In the genomic region with DNA sequence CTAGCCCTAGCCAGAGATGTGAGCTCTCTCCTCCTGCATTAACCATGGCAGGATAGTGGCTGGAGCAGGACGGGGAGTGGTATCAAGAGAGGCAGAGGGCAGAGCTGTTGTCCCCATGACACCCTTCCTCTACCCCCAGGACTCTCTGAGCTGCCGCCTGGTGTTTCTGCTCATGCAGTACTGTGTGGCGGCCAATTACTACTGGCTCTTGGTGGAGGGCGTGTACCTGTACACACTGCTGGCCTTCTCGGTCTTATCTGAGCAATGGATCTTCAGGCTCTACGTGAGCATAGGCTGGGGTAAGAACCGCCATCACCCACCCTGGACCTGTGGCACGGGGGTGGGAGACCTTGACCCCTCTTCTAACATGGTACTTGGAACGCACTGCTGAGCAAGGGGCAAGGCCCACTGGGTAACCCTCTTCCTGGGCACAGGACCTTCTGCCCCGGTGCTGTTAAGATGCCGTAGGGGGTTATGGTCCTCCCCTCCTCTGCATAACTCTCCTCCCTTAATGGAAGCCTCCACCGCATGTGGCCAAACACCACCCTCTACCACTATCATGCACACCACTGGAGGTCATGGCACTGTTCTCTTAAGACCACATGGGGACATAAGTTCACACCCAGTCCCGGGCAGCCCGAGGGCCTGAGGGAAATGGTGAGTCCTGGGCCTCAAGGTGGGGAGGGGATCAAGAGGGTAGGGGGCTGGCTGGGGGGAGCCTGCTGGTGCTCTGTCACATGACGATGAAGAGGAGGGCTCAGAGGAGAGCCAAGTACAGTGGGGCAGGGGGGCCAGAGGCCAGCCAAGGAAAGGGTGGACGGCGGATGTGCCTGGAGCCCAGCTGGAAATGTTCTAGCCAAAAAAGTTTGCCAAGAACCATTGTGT, we compare ENCODE assay signal across 22 cellular contexts. TPM values are rescaled to one million over a fixed set of nuclear protein-coding genes. Genes with fewer than 3 reads are reported as not detected.
"Had no signal": no experiment of that assay in that cellular context is flagged by ENCODE, and none has a peak within 500 bp of the region (broad histone marks: within the 10 kb centered on the region; RNA-seq: fewer than 3 reads in every experiment).

No MANE protein-coding gene starts in this region.

- H3K27me3 ChIP-seq: foreskin keratinocyte, tibial nerve had no signal

- H3K9me3 Mint-ChIP-seq: activated CD4-positive, alpha-beta T cell treated with anti-CD3 and anti-CD28 coated beads, Interleukin-2, amount 10 ng/mL, durations not matched to agents 7 days and 5 days; dendritic cell treated with granulocyte-macrophage colony-stimulating factor and Interleukin-4, amounts not matched to agents 40 ng/mL and 50 ng/mL, for 4 days had no signal

- H3K27ac ChIP-seq: foreskin keratinocyte, lower lobe of right lung, suprapubic skin, tibial nerve, VCaP had no signal

- ATAC-seq: activated CD8-positive, alpha-beta T cell treated with anti-CD3 and anti-CD28 coated beads, Interleukin-2, amount 10 ng/mL, durations not matched to agents 7 days and 5 days; foreskin keratinocyte; left lobe of liver; lower lobe of right lung had no signal

- H3K4me3 Mint-ChIP-seq: activated CD4-positive, alpha-beta T cell treated with anti-CD3 and anti-CD28 coated beads, Interleukin-2, amount 10 ng/mL, durations not matched to agents 7 days and 5 days; activated CD8-positive, alpha-beta T cell treated with anti-CD3 and anti-CD28 coated beads, Interleukin-2, amount 10 ng/mL, durations not matched to agents 7 days and 5 days; activated naive CD8-positive, alpha-beta T cell treated with anti-CD3 and anti-CD28 coated beads for 36 hours; dendritic cell treated with granulocyte-macrophage colony-stimulating factor and Interleukin-4, amounts not matched to agents 40 ng/mL and 50 ng/mL, for 4 days; naive B cell; neural crest cell had no signal

- H3K36me3 Mint-ChIP-seq: activated naive CD8-positive, alpha-beta T cell treated with anti-CD3 and anti-CD28 coated beads for 36 hours; naive B cell had no signal

- H3K27ac Mint-ChIP-seq: activated CD4-positive, alpha-beta T cell treated with anti-CD3 and anti-CD28 coated beads, Interleukin-2, amount 10 ng/mL, durations not matched to agents 7 days and 5 days; activated CD8-positive, alpha-beta T cell treated with anti-CD3 and anti-CD28 coated beads, Interleukin-2, amount 10 ng/mL, durations not matched to agents 7 days and 5 days; activated naive CD8-positive, alpha-beta T cell treated with anti-CD3 and anti-CD28 coated beads for 36 hours; dendritic cell treated with granulocyte-macrophage colony-stimulating factor and Interleukin-4, amounts not matched to agents 40 ng/mL and 50 ng/mL, for 4 days; naive B cell had no signal

- DNase-seq: activated CD4-positive, alpha-beta T cell treated with anti-CD3 and anti-CD28 coated beads, Interleukin-2, amount 10 ng/mL, durations not matched to agents 7 days and 5 days; activated CD4-positive, CD25-positive, alpha-beta regulatory T cell treated with anti-CD3 and anti-CD28 coated beads, Interleukin-2, amount 50 U/mL, for 72 hours; activated CD8-positive, alpha-beta T cell treated with anti-CD3 and anti-CD28 coated beads, Interleukin-2, amount 10 ng/mL, durations not matched to agents 7 days and 5 days; activated naive CD4-positive, alpha-beta T cell treated with Interleukin-2 at 50 U/mL for 16 hours; activated naive CD8-positive, alpha-beta T cell treated with anti-CD3 and anti-CD28 coated beads for 36 hours; effector CD4-positive, alpha-beta T cell; foreskin keratinocyte; lower lobe of right lung; naive B cell; occipital lobe; stimulated activated CD4-positive, alpha-beta T cell treated with anti-CD3 and anti-CD28 coated beads, Interleukin-4, amount 100 ng/mL, for 1 hour; stimulated activated naive CD4-positive, alpha-beta T cell treated with Interleukin-2 at 50 U/mL for 16 hours had no signal

- H3K9me3 ChIP-seq: lower lobe of right lung, suprapubic skin, tibial nerve had no signal

- H3K36me3 ChIP-seq: lower lobe of right lung, suprapubic skin, tibial nerve had no signal

- H3K4me1 ChIP-seq: foreskin keratinocyte, lower lobe of right lung, suprapubic skin, tibial nerve had no signal

- H3K4me3 ChIP-seq: lower lobe of right lung, suprapubic skin, tibial nerve had no signal

- H3K27me3 Mint-ChIP-seq: activated naive CD8-positive, alpha-beta T cell treated with anti-CD3 and anti-CD28 coated beads for 36 hours had no signal

- FAIRE-seq: astrocyte, urothelium cell line had no signal

- H3K4me1 Mint-ChIP-seq: activated CD4-positive, alpha-beta T cell treated with anti-CD3 and anti-CD28 coated beads, Interleukin-2, amount 10 ng/mL, durations not matched to agents 7 days and 5 days; naive B cell had no signal

RNA-seq across cellular contexts. Expression of a gene that starts 25.1 kb away (rescaled TPM):
- total RNA-seq: activated CD4-positive, alpha-beta T cell treated with anti-CD3 and anti-CD28 coated beads, Interleukin-2, amount 10 ng/mL, durations not matched to agents 7 days and 5 days; activated CD8-positive, alpha-beta T cell treated with anti-CD3 and anti-CD28 coated beads, Interleukin-2, amount 10 ng/mL, durations not matched to agents 7 days and 5 days; astrocyte; foreskin keratinocyte; left lobe of liver; occipital lobe; T-helper 2 cell treated with Interferon-gamma antibody and Interleukin-4, amounts not matched to agents 100 ng/mL and 5 ng/mL, for 36 hours had no signal
- polyA plus RNA-seq: esophagus, foreskin keratinocyte had no signal
